In genomic region chr18:79531386-79531785, GRCh38 we compare ENCODE assay signal across 17 cellular contexts.
DNase-seq lines count a peak whose midpoint lies in the region; ATAC-seq and TF ChIP-seq lines count a peak whose summit lies in the region.
"Had no signal": no experiment of that assay in that cellular context is flagged by ENCODE, and none has a peak within 500 bp of the region (broad histone marks: within the 10 kb centered on the region; RNA-seq: fewer than 3 reads in every experiment).

No MANE protein-coding gene starts in this region.

- WGBS in right lobe of liver (ENCODE audit: insufficient coverage, low coverage, low lambda C conversion rate, missing lambda C conversion rate), result 81% methylated on average over 18 of the region's 20 CpGs
- 60 to 82% (median 73%) methylated on average over 20 of the region's 20 CpGs for WGBS in spleen, 5 donors

- H3K27ac Mint-ChIP-seq in activated T-cell treated with anti-CD3 and anti-CD28 coated beads, Interleukin-2, amount 50 U/mL, for 24 hours, result no peak overlapping the region
- H3K27ac Mint-ChIP-seq: HFFc6 had no signal

- TF ChIP-seq CTCF in RWPE2 (IDR thresholded peaks at IDR 0.05; ENCODE audit: poor library complexity, severe bottlenecking) (no peak), right lobe of liver (IDR thresholded peaks at IDR 0.05) (no peak), spleen (IDR thresholded peaks at IDR 0.05 in 8 of 11, conservative IDR thresholded peaks at IDR 0.05 in 3 of 11) (no peak)

- H3K27ac ChIP-seq in RWPE2 (ENCODE audit: poor library complexity, severe bottlenecking) (no peak overlapping the region), right lobe of liver (no peak overlapping the region), spleen (no peak overlapping the region)
- H3K27ac ChIP-seq: SJSA1 had no signal

- no peaks in the 10 kb centered on the region for H3K4me1 ChIP-seq in RWPE2 (ENCODE audit: insufficient read depth, poor library complexity, severe bottlenecking)
- no peaks in the 10 kb centered on the region for H3K4me1 ChIP-seq in right lobe of liver
- H3K4me1 ChIP-seq in spleen, result peaks cover 0 to 25% (median 4%) of the 10 kb centered on the region in 6 donors
- H3K4me1 ChIP-seq: SJSA1 had no signal

- H3K9me3 ChIP-seq in RWPE2 (ENCODE audit: severe bottlenecking) (no peaks in the 10 kb centered on the region), right lobe of liver (no peaks in the 10 kb centered on the region), spleen (no peaks in the 10 kb centered on the region)
- H3K9me3 ChIP-seq: SJSA1 had no signal

- H3K9me3 Mint-ChIP-seq in activated T-cell treated with anti-CD3 and anti-CD28 coated beads, Interleukin-2, amount 50 U/mL, for 24 hours, result no peaks in the 10 kb centered on the region
- H3K9me3 Mint-ChIP-seq: HFFc6 had no signal

- peaks cover 14% of the 10 kb centered on the region for H3K4me1 Mint-ChIP-seq in activated T-cell treated with anti-CD3 and anti-CD28 coated beads, Interleukin-2, amount 50 U/mL, for 24 hours (ENCODE audit: low read depth)

- H3K4me3 Mint-ChIP-seq in activated T-cell treated with anti-CD3 and anti-CD28 coated beads, Interleukin-2, amount 50 U/mL, for 24 hours, result no peak overlapping the region
- H3K4me3 Mint-ChIP-seq: HFFc6 had no signal

- no peaks in the 10 kb centered on the region for H3K27me3 Mint-ChIP-seq in activated T-cell treated with anti-CD3 and anti-CD28 coated beads, Interleukin-2, amount 50 U/mL, for 24 hours

- no peak for TF ChIP-seq POLR2A in right lobe of liver (IDR thresholded peaks at IDR 0.05)
- TF ChIP-seq POLR2A in spleen (IDR thresholded peaks at IDR 0.05), result no peak

- H3K27me3 ChIP-seq in RWPE2 (ENCODE audit: insufficient read depth, poor library complexity, severe bottlenecking), result peaks cover 39% of the 10 kb centered on the region
- H3K27me3 ChIP-seq in right lobe of liver, result no peaks in the 10 kb centered on the region
- H3K27me3 ChIP-seq in spleen (replicated peaks in 1 of 7), result no peaks in the 10 kb centered on the region

- peak; percentile 25 for DNase-seq in activated T-cell treated with anti-CD3 and anti-CD28 coated beads, Interleukin-2, amount 50 U/mL, for 24 hours
- DNase-seq in activated T-cell treated with anti-CD3 and anti-CD28 coated beads, Interleukin-2, amount 50 U/mL, for 48 hours, result no peak
- peak; percentile 38 for DNase-seq in RWPE2 (ENCODE audit: low spot score)
- peak in 2 of 3 donors; percentile 23 to 51 for DNase-seq in right lobe of liver
- DNase-seq in spleen, result peak; percentile 56
- DNase-seq: AML-193, COR-L47, GF-D8, HFFc6, NCI-H1048, NCI-H2081 treated with DMSO at 0.1 percent for 48 hours, NCI-H2227 treated with DMSO at 0.1 percent for 48 hours, NCI-H526 had no signal

- ATAC-seq in RWPE2 (ENCODE audit: low read depth) (no peak), right lobe of liver (no peak), GM21786 (IDR thresholded peaks at IDR 0.05; ENCODE audit: unreplicated experiment) (no peak), GM18873 (IDR thresholded peaks at IDR 0.05; ENCODE audit: low FRiP score, unreplicated experiment) (no peak), HG03469 (IDR thresholded peaks at IDR 0.05; ENCODE audit: unreplicated experiment) (no peak)

- H3K36me3 Mint-ChIP-seq in activated T-cell treated with anti-CD3 and anti-CD28 coated beads, Interleukin-2, amount 50 U/mL, for 24 hours (ENCODE audit: low read depth), result peaks cover 55% of the 10 kb centered on the region

- H3K36me3 ChIP-seq in RWPE2 (ENCODE audit: low read depth) (no peaks in the 10 kb centered on the region), right lobe of liver (no peaks in the 10 kb centered on the region), spleen (peaks cover 3 to 53% (median 18%) of the 10 kb centered on the region in 6 donors)
- H3K36me3 ChIP-seq: SJSA1 had no signal

- H3K4me3 ChIP-seq in RWPE2 (ENCODE audit: severe bottlenecking) (no peak overlapping the region), right lobe of liver (no peak overlapping the region), spleen (no peak overlapping the region)
- H3K4me3 ChIP-seq: SJSA1 had no signal

- intact Hi-C loops in right lobe of liver (cut with DNase I), result no loop called here
- intact Hi-C loops in spleen (cut with DNase I; ENCODE audit: low total_unique reads), result loop anchor here (5.0 kb wide), 1 partner anchor 149 kb away; no protein-coding TSS in a partner anchor

Comparison
In these comparisons a context has a peak if more than half of its experiments do, and no peak if none do; other contexts are left out.
1. DNase-seq: peak in activated T-cell treated with anti-CD3 and anti-CD28 coated beads, Interleukin-2, amount 50 U/mL, for 24 hours (single experiment), RWPE2 (single experiment), right lobe of liver (2 of 3) and spleen (single experiment); none in activated T-cell treated with anti-CD3 and anti-CD28 coated beads, Interleukin-2, amount 50 U/mL, for 48 hours (0 of 2).